2 cellular contexts compared by ENCODE assay signal in the genomic region with DNA sequence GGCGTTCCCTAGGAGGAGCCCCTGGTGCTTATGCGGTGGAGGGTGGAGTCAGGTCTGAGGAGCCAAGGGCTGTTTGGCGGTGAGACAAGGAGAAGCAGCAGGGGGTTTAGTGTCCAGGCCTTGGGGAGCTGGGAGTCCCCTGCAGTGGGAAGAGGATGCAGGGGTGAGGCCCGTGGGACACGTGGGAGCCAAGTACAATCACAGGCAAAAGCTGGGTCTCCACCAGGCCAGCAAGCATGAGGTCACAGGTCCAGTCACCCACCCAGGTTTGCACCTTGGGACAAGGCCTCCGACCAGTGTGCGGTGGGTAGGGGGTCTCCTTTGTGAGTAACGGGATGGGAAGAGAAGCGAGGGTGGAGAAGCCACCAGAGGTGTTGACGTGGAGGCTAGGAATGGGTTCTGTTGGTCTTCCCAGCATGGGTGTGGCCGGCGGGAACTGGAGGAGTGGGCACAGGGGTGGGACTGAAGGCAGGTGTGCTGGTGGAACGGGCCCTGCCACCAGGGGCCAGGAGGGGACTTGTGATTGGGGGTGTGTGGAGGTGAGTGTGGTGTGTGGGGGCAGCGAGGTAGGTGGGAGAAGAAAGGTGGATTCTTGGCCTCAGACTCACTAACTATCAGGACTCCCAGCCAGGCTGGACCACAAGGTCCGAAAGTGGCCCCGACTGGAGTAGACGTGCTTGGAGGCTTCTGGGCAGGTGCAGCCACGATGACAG.
TF ChIP-seq lines count a peak whose summit lies in the region.

No MANE protein-coding gene starts in this region.

TF ChIP-seq in GM23338, 12 proteins besides CTCF, POLR2A, EP300 and RAD21 (continues in another document):
- TF ChIP-seq EZH2 (IDR thresholded peaks at IDR 0.05; ENCODE audit: low read depth, unreplicated experiment) (no peak), NANOG (IDR thresholded peaks at IDR 0.05; ENCODE audit: borderline replicate concordance) (no peak), STAT1 (IDR thresholded peaks at IDR 0.05; ENCODE audit: unreplicated experiment) (no peak), POLR2AphosphoS5 (IDR thresholded peaks at IDR 0.05; ENCODE audit: low read depth) (no peak), ETS1 (IDR thresholded peaks at IDR 0.05) (no peak), CREB1 (CRISPR knock-in tag; IDR thresholded peaks at IDR 0.05; ENCODE audit: low read depth) (no peak), EZH2phosphoT487 (IDR thresholded peaks at IDR 0.05; ENCODE audit: unreplicated experiment) (no peak), ZNF331 (CRISPR knock-in tag; IDR thresholded peaks at IDR 0.05; ENCODE audit: low read depth) (no peak)
- TF ChIP-seq, protein P1, sequence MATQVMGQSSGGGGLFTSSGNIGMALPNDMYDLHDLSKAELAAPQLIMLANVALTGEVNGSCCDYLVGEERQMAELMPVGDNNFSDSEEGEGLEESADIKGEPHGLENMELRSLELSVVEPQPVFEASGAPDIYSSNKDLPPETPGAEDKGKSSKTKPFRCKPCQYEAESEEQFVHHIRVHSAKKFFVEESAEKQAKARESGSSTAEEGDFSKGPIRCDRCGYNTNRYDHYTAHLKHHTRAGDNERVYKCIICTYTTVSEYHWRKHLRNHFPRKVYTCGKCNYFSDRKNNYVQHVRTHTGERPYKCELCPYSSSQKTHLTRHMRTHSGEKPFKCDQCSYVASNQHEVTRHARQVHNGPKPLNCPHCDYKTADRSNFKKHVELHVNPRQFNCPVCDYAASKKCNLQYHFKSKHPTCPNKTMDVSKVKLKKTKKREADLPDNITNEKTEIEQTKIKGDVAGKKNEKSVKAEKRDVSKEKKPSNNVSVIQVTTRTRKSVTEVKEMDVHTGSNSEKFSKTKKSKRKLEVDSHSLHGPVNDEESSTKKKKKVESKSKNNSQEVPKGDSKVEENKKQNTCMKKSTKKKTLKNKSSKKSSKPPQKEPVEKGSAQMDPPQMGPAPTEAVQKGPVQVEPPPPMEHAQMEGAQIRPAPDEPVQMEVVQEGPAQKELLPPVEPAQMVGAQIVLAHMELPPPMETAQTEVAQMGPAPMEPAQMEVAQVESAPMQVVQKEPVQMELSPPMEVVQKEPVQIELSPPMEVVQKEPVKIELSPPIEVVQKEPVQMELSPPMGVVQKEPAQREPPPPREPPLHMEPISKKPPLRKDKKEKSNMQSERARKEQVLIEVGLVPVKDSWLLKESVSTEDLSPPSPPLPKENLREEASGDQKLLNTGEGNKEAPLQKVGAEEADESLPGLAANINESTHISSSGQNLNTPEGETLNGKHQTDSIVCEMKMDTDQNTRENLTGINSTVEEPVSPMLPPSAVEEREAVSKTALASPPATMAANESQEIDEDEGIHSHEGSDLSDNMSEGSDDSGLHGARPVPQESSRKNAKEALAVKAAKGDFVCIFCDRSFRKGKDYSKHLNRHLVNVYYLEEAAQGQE (IDR thresholded peaks at IDR 0.05; ENCODE audit: unreplicated experiment), result no peak

TF ChIP-seq in K562, 482 proteins besides CTCF, POLR2A, EP300 and RAD21:
- TF ChIP-seq NELFE (IDR thresholded peaks at IDR 0.05; ENCODE audit: insufficient read depth, insufficient read length), result no peak
- TF ChIP-seq, protein P2, sequence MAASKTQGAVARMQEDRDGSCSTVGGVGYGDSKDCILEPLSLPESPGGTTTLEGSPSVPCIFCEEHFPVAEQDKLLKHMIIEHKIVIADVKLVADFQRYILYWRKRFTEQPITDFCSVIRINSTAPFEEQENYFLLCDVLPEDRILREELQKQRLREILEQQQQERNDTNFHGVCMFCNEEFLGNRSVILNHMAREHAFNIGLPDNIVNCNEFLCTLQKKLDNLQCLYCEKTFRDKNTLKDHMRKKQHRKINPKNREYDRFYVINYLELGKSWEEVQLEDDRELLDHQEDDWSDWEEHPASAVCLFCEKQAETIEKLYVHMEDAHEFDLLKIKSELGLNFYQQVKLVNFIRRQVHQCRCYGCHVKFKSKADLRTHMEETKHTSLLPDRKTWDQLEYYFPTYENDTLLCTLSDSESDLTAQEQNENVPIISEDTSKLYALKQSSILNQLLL (CRISPR knock-in tag; IDR thresholded peaks at IDR 0.05; ENCODE audit: borderline replicate concordance), result no peak
- TF ChIP-seq HDAC1 (IDR thresholded peaks at IDR 0.05), result no peak
- no peak for TF ChIP-seq ZBTB2 (IDR thresholded peaks at IDR 0.05)
- TF ChIP-seq RBFOX2 (IDR thresholded peaks at IDR 0.05; ENCODE audit: low read depth, low read length), result no peak
- no peak for TF ChIP-seq MCM5 (IDR thresholded peaks at IDR 0.05; ENCODE audit: low read depth)
- no peak for TF ChIP-seq ZNF695 (CRISPR knock-in tag; IDR thresholded peaks at IDR 0.05)
- no peak for TF ChIP-seq EHMT2 (IDR thresholded peaks at IDR 0.05)
- no peak for TF ChIP-seq ZNF436 (CRISPR knock-in tag; IDR thresholded peaks at IDR 0.05)
- no peak for TF ChIP-seq AFF1 (IDR thresholded peaks at IDR 0.05; ENCODE audit: low read depth in 1 of 2, partially characterized antibody in 2 of 2)
- TF ChIP-seq, protein P3, sequence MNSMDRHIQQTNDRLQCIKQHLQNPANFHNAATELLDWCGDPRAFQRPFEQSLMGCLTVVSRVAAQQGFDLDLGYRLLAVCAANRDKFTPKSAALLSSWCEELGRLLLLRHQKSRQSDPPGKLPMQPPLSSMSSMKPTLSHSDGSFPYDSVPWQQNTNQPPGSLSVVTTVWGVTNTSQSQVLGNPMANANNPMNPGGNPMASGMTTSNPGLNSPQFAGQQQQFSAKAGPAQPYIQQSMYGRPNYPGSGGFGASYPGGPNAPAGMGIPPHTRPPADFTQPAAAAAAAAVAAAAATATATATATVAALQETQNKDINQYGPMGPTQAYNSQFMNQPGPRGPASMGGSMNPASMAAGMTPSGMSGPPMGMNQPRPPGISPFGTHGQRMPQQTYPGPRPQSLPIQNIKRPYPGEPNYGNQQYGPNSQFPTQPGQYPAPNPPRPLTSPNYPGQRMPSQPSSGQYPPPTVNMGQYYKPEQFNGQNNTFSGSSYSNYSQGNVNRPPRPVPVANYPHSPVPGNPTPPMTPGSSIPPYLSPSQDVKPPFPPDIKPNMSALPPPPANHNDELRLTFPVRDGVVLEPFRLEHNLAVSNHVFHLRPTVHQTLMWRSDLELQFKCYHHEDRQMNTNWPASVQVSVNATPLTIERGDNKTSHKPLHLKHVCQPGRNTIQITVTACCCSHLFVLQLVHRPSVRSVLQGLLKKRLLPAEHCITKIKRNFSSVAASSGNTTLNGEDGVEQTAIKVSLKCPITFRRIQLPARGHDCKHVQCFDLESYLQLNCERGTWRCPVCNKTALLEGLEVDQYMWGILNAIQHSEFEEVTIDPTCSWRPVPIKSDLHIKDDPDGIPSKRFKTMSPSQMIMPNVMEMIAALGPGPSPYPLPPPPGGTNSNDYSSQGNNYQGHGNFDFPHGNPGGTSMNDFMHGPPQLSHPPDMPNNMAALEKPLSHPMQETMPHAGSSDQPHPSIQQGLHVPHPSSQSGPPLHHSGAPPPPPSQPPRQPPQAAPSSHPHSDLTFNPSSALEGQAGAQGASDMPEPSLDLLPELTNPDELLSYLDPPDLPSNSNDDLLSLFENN (IDR thresholded peaks at IDR 0.05; ENCODE audit: low read depth in 2 of 2, low read length in 2 of 2), result no peak
- TF ChIP-seq PBX2 (CRISPR knock-in tag; IDR thresholded peaks at IDR 0.05; ENCODE audit: low read depth), result no peak
- no peak for TF ChIP-seq PBX2 (tag; conservative IDR thresholded peaks at IDR 0.05; ENCODE audit: low read depth)
- TF ChIP-seq KDM2B (CRISPR knock-in tag; IDR thresholded peaks at IDR 0.05), result no peak
- TF ChIP-seq JUND (IDR thresholded peaks at IDR 0.05; ENCODE audit: borderline replicate concordance, low read depth, low read length), result no peak
- no peak for TF ChIP-seq JUND (tag; IDR thresholded peaks at IDR 0.05; ENCODE audit: borderline replicate concordance, low read depth, low read length)
- no peak for TF ChIP-seq GABPB2 (CRISPR knock-in tag; conservative IDR thresholded peaks at IDR 0.05)
- no peak for TF ChIP-seq RBM15 (IDR thresholded peaks at IDR 0.05; ENCODE audit: insufficient read depth, low read length)
- TF ChIP-seq CBX1 (IDR thresholded peaks at IDR 0.05; ENCODE audit: low read depth), result no peak
